ENCODE assay signal across 15 cellular contexts in the genomic region with DNA sequence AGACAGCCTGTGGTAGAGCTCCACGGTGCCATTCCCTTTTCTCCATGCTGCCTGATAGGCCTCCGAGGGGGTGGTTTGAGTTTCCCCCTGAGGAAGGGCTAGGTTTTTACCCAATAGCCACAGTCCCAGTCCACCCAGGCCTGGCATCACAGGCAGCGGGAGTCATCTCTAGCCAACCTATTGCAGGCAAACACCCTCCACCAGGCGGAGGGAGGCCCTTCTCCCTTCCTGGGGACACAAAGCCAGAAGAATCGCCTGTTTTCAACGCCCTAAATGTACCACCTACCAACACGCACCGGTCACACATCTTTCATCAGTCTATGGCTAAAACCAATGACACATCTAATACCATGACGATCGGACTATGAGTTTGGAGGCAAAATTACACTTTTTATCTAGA. TPM values are rescaled to one million over a fixed set of nuclear protein-coding genes. Genes with fewer than 3 reads are reported as not detected.
A peak's percentile ranks its signal among the peaks of the same experiment; 100 is the strongest.
DNase-seq lines count a peak whose midpoint lies in the region; ATAC-seq and TF ChIP-seq lines count a peak whose summit lies in the region.
"Had no signal": no experiment of that assay in that cellular context is flagged by ENCODE, and none has a peak within 500 bp of the region (broad histone marks: within the 10 kb centered on the region; RNA-seq: fewer than 3 reads in every experiment).

No MANE protein-coding gene starts in this region.

- peaks cover 68% of the 10 kb centered on the region for H3K36me3 Mint-ChIP-seq in activated CD4-positive, alpha-beta T cell treated with anti-CD3 and anti-CD28 coated beads for 36 hours (ENCODE audit: low read depth)

- no peak overlapping the region for H3K4me3 ChIP-seq in ascending aorta
- no peak overlapping the region for H3K4me3 ChIP-seq in mucosa of stomach (ENCODE audit: low read length)
- H3K4me3 ChIP-seq in stomach smooth muscle (ENCODE audit: low read length in 2 of 2): peak overlapping the region in 1 of 2 donors; percentile 8
- H3K4me3 ChIP-seq: SJCRH30 had no signal

- H3K9me3 ChIP-seq in ascending aorta (no peaks in the 10 kb centered on the region), mucosa of stomach (ENCODE audit: control insufficient read depth, low read length) (no peaks in the 10 kb centered on the region), stomach smooth muscle (ENCODE audit: control insufficient read depth in 2 of 2, low read length in 2 of 2) (no peaks in the 10 kb centered on the region)
- H3K9me3 ChIP-seq: SJCRH30 had no signal

- H3K27ac ChIP-seq in ascending aorta (peak overlapping the region; percentile 91 to 92), stomach smooth muscle (ENCODE audit: low read length) (peak overlapping the region; percentile 95)
- H3K27ac ChIP-seq: SJCRH30 had no signal

- intact Hi-C loops in activated CD4-positive, alpha-beta T cell treated with anti-CD3 and anti-CD28 coated beads for 36 hours (cut with DNase I, micrococcal nuclease): no loop called here
- intact Hi-C loops in ascending aorta (cut with DNase I): no loop called here

- no peak overlapping the region for H3K4me3 Mint-ChIP-seq in activated CD4-positive, alpha-beta T cell treated with anti-CD3 and anti-CD28 coated beads for 36 hours
- H3K4me3 Mint-ChIP-seq: stimulated activated naive CD8-positive, alpha-beta T cell treated with anti-CD3 and anti-CD28 coated beads, Interleukin-15, Interleukin-2, amounts not matched to agents 100 ng/mL and 50 ng/mL, for 24 hours had no signal

- H3K27me3 ChIP-seq in ascending aorta: no peaks in the 10 kb centered on the region
- no peaks in the 10 kb centered on the region for H3K27me3 ChIP-seq in mucosa of stomach (ENCODE audit: control insufficient read depth, insufficient read depth, low read length)
- H3K27me3 ChIP-seq in stomach smooth muscle (ENCODE audit: control insufficient read depth in 1 of 2, insufficient read depth in 2 of 2, low read length in 2 of 2): no peaks in the 10 kb centered on the region
- H3K27me3 ChIP-seq: SJCRH30 had no signal

- POLR2A ChIA-PET in activated CD4-positive, alpha-beta T cell treated with anti-CD3 and anti-CD28 coated beads for 36 hours (lab: Charles Lee): no interaction called here

- ATAC-seq in activated CD4-positive, alpha-beta T cell treated with anti-CD3 and anti-CD28 coated beads for 36 hours: no peak
- ATAC-seq in HG03439 (IDR thresholded peaks at IDR 0.05; ENCODE audit: unreplicated experiment): no peak
- no peak for ATAC-seq in HG03025 (IDR thresholded peaks at IDR 0.05; ENCODE audit: low FRiP score, unreplicated experiment)

- H3K4me1 ChIP-seq in ascending aorta: peaks cover 13 to 29% of the 10 kb centered on the region in 2 donors
- peaks cover 62% of the 10 kb centered on the region for H3K4me1 ChIP-seq in mucosa of stomach (ENCODE audit: control insufficient read depth, insufficient read depth, low read length)
- peaks cover 49% of the 10 kb centered on the region for H3K4me1 ChIP-seq in stomach smooth muscle (ENCODE audit: control insufficient read depth, insufficient read depth, low read length)

- CTCF ChIA-PET in activated CD4-positive, alpha-beta T cell treated with anti-CD3 and anti-CD28 coated beads for 36 hours (lab: Charles Lee): interaction anchor here (0.6 kb wide), 1 partner anchor 22 kb away, joined by 3 read pairs; no protein-coding TSS in a partner anchor

- no peaks in the 10 kb centered on the region for H3K27me3 Mint-ChIP-seq in activated CD4-positive, alpha-beta T cell treated with anti-CD3 and anti-CD28 coated beads for 36 hours
- H3K27me3 Mint-ChIP-seq: stimulated activated naive CD8-positive, alpha-beta T cell treated with anti-CD3 and anti-CD28 coated beads, Interleukin-15, Interleukin-2, amounts not matched to agents 100 ng/mL and 50 ng/mL, for 24 hours had no signal

- TF ChIP-seq CTCF in ascending aorta (IDR thresholded peaks at IDR 0.05): no peak

- H3K27ac Mint-ChIP-seq in activated CD4-positive, alpha-beta T cell treated with anti-CD3 and anti-CD28 coated beads for 36 hours: peak overlapping the region; percentile 78
- H3K27ac Mint-ChIP-seq: activated T-helper 2 cell treated with anti-CD3 and anti-CD28 coated beads, Interferon-gamma antibody, Interleukin-2, Interleukin-4, amounts not matched to agents 10 μg/mL and 5 μg/mL and 100 μg/mL, durations not matched to agents 14 hours and 24 hours and 36 hours; stimulated activated naive CD8-positive, alpha-beta T cell treated with anti-CD3 and anti-CD28 coated beads, Interleukin-15, Interleukin-2, amounts not matched to agents 100 ng/mL and 50 ng/mL, for 24 hours had no signal

- peaks cover 56% of the 10 kb centered on the region for H3K4me1 Mint-ChIP-seq in activated CD4-positive, alpha-beta T cell treated with anti-CD3 and anti-CD28 coated beads for 36 hours

- H3K36me3 ChIP-seq in ascending aorta (peaks cover 50 to 70% of the 10 kb centered on the region in 2 donors), mucosa of stomach (ENCODE audit: control insufficient read depth, insufficient read depth, low read length) (peaks cover 23% of the 10 kb centered on the region), stomach smooth muscle (ENCODE audit: control insufficient read depth in 2 of 2, insufficient read depth in 2 of 2, low read length in 2 of 2) (peaks cover 42 to 50% of the 10 kb centered on the region in 2 donors)

- H3K9me3 Mint-ChIP-seq in activated CD4-positive, alpha-beta T cell treated with anti-CD3 and anti-CD28 coated beads for 36 hours (ENCODE audit: low read depth): peaks cover 1% of the 10 kb centered on the region
- H3K9me3 Mint-ChIP-seq: activated T-helper 2 cell treated with anti-CD3 and anti-CD28 coated beads, Interferon-gamma antibody, Interleukin-2, Interleukin-4, amounts not matched to agents 10 μg/mL and 5 μg/mL and 100 μg/mL, durations not matched to agents 14 hours and 24 hours and 36 hours; stimulated activated naive CD8-positive, alpha-beta T cell treated with anti-CD3 and anti-CD28 coated beads, Interleukin-15, Interleukin-2, amounts not matched to agents 100 ng/mL and 50 ng/mL, for 24 hours had no signal

- no peak for DNase-seq in activated CD4-positive, alpha-beta T cell treated with anti-CD3 and anti-CD28 coated beads for 36 hours
- no peak for DNase-seq in activated CD4-positive, alpha-beta T cell treated with anti-CD3 and anti-CD28 coated beads for 1 hour
- DNase-seq in ascending aorta (ENCODE audit: low spot score in 2 of 2) (no peak), pons (ENCODE audit: low spot score) (no peak)
- DNase-seq: NCI-H1417 treated with DMSO at 0.1 percent for 48 hours, NCI-H526 treated with DMSO at 0.1 percent for 48 hours, SJCRH30 had no signal

- H3K9ac ChIP-seq in mucosa of stomach (ENCODE audit: low read length) (peak overlapping the region; percentile 63), stomach smooth muscle (ENCODE audit: low read length in 2 of 2) (no peak overlapping the region)

RNA-seq across cellular contexts. Expression of gene CSNK1D, which starts 7.4 kb away (rescaled TPM):
- 100 to 1,000 TPM; 118 to 182 TPM for total RNA-seq in activated CD4-positive, alpha-beta T cell treated with anti-CD3 and anti-CD28 coated beads for 36 hours
- 86.8 TPM for total RNA-seq in ascending aorta

RNA-seq across cellular contexts. Expression of gene SLC16A3, which starts 37.3 kb away (rescaled TPM):
- 100 to 1,000 TPM in 1 of 2 experiments, 10 to 100 TPM in 1; 93.2 to 157 TPM for total RNA-seq in activated CD4-positive, alpha-beta T cell treated with anti-CD3 and anti-CD28 coated beads for 36 hours
- 253 TPM for total RNA-seq in ascending aorta

RNA-seq across cellular contexts. Expression of gene CD7, which starts 51.3 kb away (rescaled TPM):
- total RNA-seq in activated CD4-positive, alpha-beta T cell treated with anti-CD3 and anti-CD28 coated beads for 36 hours: 100 to 1,000 TPM; 614 to 725 TPM
- total RNA-seq in ascending aorta: 6.7 TPM
- total RNA-seq: A172, cerebellum had no signal

RNA-seq across cellular contexts. Expression of gene CCDC57, which starts 53.5 kb away (rescaled TPM):
- total RNA-seq in activated CD4-positive, alpha-beta T cell treated with anti-CD3 and anti-CD28 coated beads for 36 hours: 10 to 100 TPM; 41.6 to 43.8 TPM
- total RNA-seq in ascending aorta: 12.8 TPM

Comparison
In these comparisons a context has a peak if more than half of its experiments do, and no peak if none do; other contexts are left out.
1. RNA of gene CD7, which starts 51.3 kb away (total RNA-seq): 614 to 725 TPM in activated CD4-positive, alpha-beta T cell treated with anti-CD3 and anti-CD28 coated beads for 36 hours; 6.7 TPM in ascending aorta (single experiment); every median in the first group is over 10 times any median in the second.